In the genomic region with DNA sequence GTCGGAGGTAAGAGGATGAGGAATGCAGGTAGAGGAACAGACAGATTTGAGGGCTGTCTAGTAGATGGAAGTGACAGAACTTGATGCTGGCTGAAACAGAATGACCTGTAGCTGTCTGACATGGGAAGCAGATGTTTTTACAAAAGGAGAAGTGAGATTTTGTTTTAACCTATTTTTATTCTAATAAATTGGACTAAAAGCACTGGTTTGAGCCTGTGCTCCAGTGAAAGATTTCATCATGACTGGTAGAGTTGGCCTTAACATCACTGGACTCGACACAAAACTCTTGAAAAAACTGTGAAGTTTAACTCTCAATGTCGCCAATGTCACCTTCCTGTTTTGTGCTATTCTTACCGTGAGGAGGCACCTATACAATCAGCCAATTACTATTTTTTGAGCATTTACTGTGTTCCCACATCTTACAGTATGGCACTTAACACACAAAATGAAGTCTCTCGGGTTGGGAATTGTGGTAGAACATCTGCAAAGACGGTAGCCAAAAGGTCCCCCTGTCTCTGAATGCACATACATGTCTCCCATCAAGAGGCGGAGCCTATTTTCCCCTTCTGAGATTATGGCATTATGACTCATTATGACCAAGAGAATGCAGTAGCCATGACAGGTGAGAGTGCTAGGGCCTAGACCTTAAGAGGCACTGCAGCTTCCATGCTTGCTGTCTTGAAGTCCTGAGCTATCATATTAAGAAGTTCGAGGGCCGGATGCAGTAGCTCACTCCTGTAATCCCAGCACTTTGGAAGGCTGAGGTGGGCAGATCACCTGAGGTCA, we compare ENCODE assay signal across 9 cellular contexts.
DNase-seq lines count a peak whose midpoint lies in the region; ATAC-seq, FAIRE-seq and TF ChIP-seq lines count a peak whose summit lies in the region.
"Had no signal": no experiment of that assay in that cellular context is flagged by ENCODE, and none has a peak within 500 bp of the region (broad histone marks: within the 10 kb centered on the region; RNA-seq: fewer than 3 reads in every experiment).

No MANE protein-coding gene starts in this region.

- no peaks in the 10 kb centered on the region for H4K20me1 ChIP-seq in HCT116 (ENCODE audit: insufficient read depth)

- H3K9me3 ChIP-seq in HCT116 (ENCODE audit: control insufficient read depth in 1 of 2, insufficient read depth in 1 of 2, low read depth in 1 of 2, low read length in 2 of 2) (no peaks in the 10 kb centered on the region), mesenchymal stem cell (ENCODE audit: control insufficient read depth, low read length) (no peaks in the 10 kb centered on the region)

- BruUV-seq in HCT116 (replicated peaks; lab: Mats Ljungman, UMichigan): no TSS peak

- no peak for TF ChIP-seq CTCF in HCT116 (IDR thresholded peaks at IDR 0.05 in 2 of 3, conservative IDR thresholded peaks at IDR 0.05 in 1 of 3; ENCODE audit: borderline replicate concordance in 1 of 3, insufficient read depth in 1 of 3, low read depth in 2 of 3, low read length in 2 of 3)

- H3K4me1 ChIP-seq in HCT116 (ENCODE audit: control insufficient read depth in 1 of 2, insufficient read depth in 2 of 2, low read length in 2 of 2) (peaks cover 9 to 56% of the 10 kb centered on the region in 2 experiments; a peak in 3 of 4 replicates), mesenchymal stem cell (ENCODE audit: control insufficient read depth, insufficient read depth, low read depth, low read length) (peaks cover 12% of the 10 kb centered on the region)

- H3K4ac ChIP-seq in mesenchymal stem cell (ENCODE audit: low read depth in 1 of 2, low read length in 2 of 2): no peak overlapping the region

- peak; percentile 19 for DNase-seq in HCT116 (ENCODE audit: low read depth, low spot score)
- peak; percentile 61 for DNase-seq in HT1080 (ENCODE audit: low read depth)
- no peak for DNase-seq in mesenchymal stem cell
- no peak for DNase-seq in sciatic nerve (ENCODE audit: low spot score)
- no peak for DNase-seq in left ventricle myocardium superior
- DNase-seq in H54 (ENCODE audit: insufficient read length, low spot score): no peak
- DNase-seq in retina: no peak
- DNase-seq: NCI-H187 treated with DMSO at 0.1 percent for 48 hours had no signal

- H3K4me2 ChIP-seq in HCT116 (ENCODE audit: low read length): peak overlapping the region; percentile 11; the same call in 1 of the 2 replicates
- no peak overlapping the region for H3K4me2 ChIP-seq in mesenchymal stem cell (ENCODE audit: low read length, poor library complexity, severe bottlenecking)

- H2AK5ac ChIP-seq in mesenchymal stem cell (ENCODE audit: low read length, severe bottlenecking): peak overlapping the region; percentile 16

- H3K79me1 ChIP-seq in mesenchymal stem cell (replicated peaks; ENCODE audit: low read length, poor library complexity, severe bottlenecking): no peaks in the 10 kb centered on the region

- no peak overlapping the region for H3K14ac ChIP-seq in mesenchymal stem cell (ENCODE audit: low read length in 2 of 2)

- TF ChIP-seq RAD21 in HCT116 (IDR thresholded peaks at IDR 0.05; ENCODE audit: low read depth): no peak

- intact Hi-C loops in HCT116 (cut with micrococcal nuclease): no loop called here
- intact Hi-C loops in sciatic nerve (cut with DNase I): no loop called here
- intact Hi-C loops in left ventricle myocardium superior (cut with micrococcal nuclease): no loop called here

- H3K27me3 ChIP-seq in HCT116 (ENCODE audit: insufficient read depth, low read length) (no peaks in the 10 kb centered on the region), mesenchymal stem cell (ENCODE audit: control insufficient read depth in 1 of 2, insufficient read depth in 1 of 2, low read length in 2 of 2) (no peaks in the 10 kb centered on the region)

- H3K79me2 ChIP-seq in HCT116 (ENCODE audit: insufficient read depth, low read length): no peaks in the 10 kb centered on the region

- H3K27ac ChIP-seq in HCT116 (ENCODE audit: low read depth, low read length) (no peak overlapping the region), mesenchymal stem cell (ENCODE audit: low read length, poor library complexity, severe bottlenecking) (no peak overlapping the region)

- H3K4me3 ChIP-seq in HCT116 (replicated peaks in 1 of 2; ENCODE audit: low read depth in 1 of 2, low read length in 2 of 2) (no peak overlapping the region), mesenchymal stem cell (ENCODE audit: insufficient read depth in 1 of 2, low read depth in 1 of 2, low read length in 2 of 2) (no peak overlapping the region)

- TF ChIP-seq POLR2A in HCT116 (IDR thresholded peaks at IDR 0.05; ENCODE audit: borderline replicate concordance, extremely low read depth, insufficient read depth, insufficient read length): no peak
- TF ChIP-seq POLR2A in H54 (IDR thresholded peaks at IDR 0.05; ENCODE audit: low read depth, low read length): no peak

- H3K9ac ChIP-seq in HCT116 (ENCODE audit: low read length) (no peak overlapping the region), mesenchymal stem cell (ENCODE audit: low read length) (peak overlapping the region; percentile 49)

- FAIRE-seq in H54 (lab: Jason Lieb, UNC): no peak

- RAD21 ChIA-PET in HCT116 (lab: Charles Lee; ENCODE audit: low non-redundant PET in 1 of 2, low total read pairs in 2 of 2, uncharacterized antibody in 2 of 2, unreplicated experiment in 2 of 2): interaction anchor here in 1 of 2 experiments (0.6 kb wide), 1 partner anchor 59 kb away, joined by 3 read pairs; no protein-coding TSS in a partner anchor

- no peak overlapping the region for H2BK12ac ChIP-seq in mesenchymal stem cell (ENCODE audit: low read length in 2 of 2)

- peak; percentile 45 for ATAC-seq in GM18858 (IDR thresholded peaks at IDR 0.05; ENCODE audit: unreplicated experiment)
- ATAC-seq in HCT116: 0 out of 2 replicates have a peak, but pooled peaks have one; percentile 23
- no peak for ATAC-seq in sciatic nerve
- ATAC-seq in left ventricle myocardium superior: no peak

- no peak overlapping the region for H3K18ac ChIP-seq in mesenchymal stem cell (ENCODE audit: low read depth in 1 of 2, low read length in 2 of 2)

- H2AFZ ChIP-seq in HCT116 (ENCODE audit: low read depth, low read length, poor library complexity, severe bottlenecking) (no peak overlapping the region), mesenchymal stem cell (ENCODE audit: low read depth, low read length) (no peak overlapping the region)

- 94% methylated on average over 9 of the region's 9 CpGs for WGBS in mesenchymal stem cell

- H3K36me3 ChIP-seq in HCT116 (ENCODE audit: control insufficient read depth in 1 of 2, insufficient read depth in 2 of 2, low read length in 2 of 2): no peaks in the 10 kb centered on the region
- H3K36me3 ChIP-seq in mesenchymal stem cell (ENCODE audit: control insufficient read depth in 1 of 2, insufficient read depth in 2 of 2, low read depth in 1 of 2, low read length in 2 of 2): no peaks in the 10 kb centered on the region

- no peaks in the 10 kb centered on the region for H3K9me2 ChIP-seq in HCT116 (ENCODE audit: insufficient read depth)

- H4K91ac ChIP-seq in mesenchymal stem cell (ENCODE audit: low read length): no peak overlapping the region

- CTCF ChIA-PET in HCT116 (lab: Charles Lee): no interaction called here

- H2BK15ac ChIP-seq in mesenchymal stem cell (ENCODE audit: low read depth, poor library complexity, severe bottlenecking): no peak overlapping the region

- no peak overlapping the region for H4K8ac ChIP-seq in mesenchymal stem cell (ENCODE audit: low read length)

- H2BK5ac ChIP-seq in mesenchymal stem cell (ENCODE audit: low read depth, low read length, poor library complexity, severe bottlenecking): no peak overlapping the region

- H3K23ac ChIP-seq in mesenchymal stem cell (ENCODE audit: low read length in 2 of 2): no peak overlapping the region

- POLR2A ChIA-PET in HCT116 (lab: Charles Lee): no interaction called here

- H2BK120ac ChIP-seq in mesenchymal stem cell (ENCODE audit: low read depth, low read length): no peak overlapping the region

TF ChIP-seq in HCT116, 20 proteins besides CTCF, POLR2A, EP300 and RAD21:
- TF ChIP-seq FOSL1 (IDR thresholded peaks at IDR 0.05; ENCODE audit: low read depth): peak; percentile 46; the same call in 1 of the 2 replicates
- TF ChIP-seq JUND (IDR thresholded peaks at IDR 0.05): no peak
- TF ChIP-seq CBX3 (IDR thresholded peaks at IDR 0.05; ENCODE audit: low read depth): peak; percentile 11; the same call in 1 of the 2 replicates

Comparison
In these comparisons a context has a peak if more than half of its experiments do, and no peak if none do; other contexts are left out.
1. ATAC-seq: peak in GM18858 (single experiment) and HCT116 (single experiment); none in sciatic nerve (single experiment) and left ventricle myocardium superior (single experiment).
2. DNase-seq: peak in HCT116 (single experiment) and HT1080 (single experiment); none in mesenchymal stem cell (single experiment), sciatic nerve (single experiment), left ventricle myocardium superior (single experiment), H54 (single experiment) and retina (single experiment).